9 cellular contexts compared by ENCODE assay signal in genomic region chr2:54634012-54634411, GRCh38.
DNase-seq lines count a peak whose midpoint lies in the region; ATAC-seq and TF ChIP-seq lines count a peak whose summit lies in the region.
"Had no signal": no experiment of that assay in that cellular context is flagged by ENCODE, and none has a peak within 500 bp of the region (broad histone marks: within the 10 kb centered on the region; RNA-seq: fewer than 3 reads in every experiment).

No MANE protein-coding gene starts in this region.

- DNase-seq in heart right ventricle (no peak), Right ventricle myocardium superior (no peak), astrocyte of the spinal cord (ENCODE audit: low read depth, low spot score) (peak; percentile 27), upper lobe of left lung (no peak), NCI-H226 (no peak)
- DNase-seq: NCI-H69 had no signal

- no peak for TF ChIP-seq EP300 in upper lobe of left lung (IDR thresholded peaks at IDR 0.05)

- peak overlapping the region; percentile 62 to 95 (median 88) for H3K27ac ChIP-seq in heart right ventricle
- peak overlapping the region; percentile 70 for H3K27ac ChIP-seq in muscle layer of duodenum (ENCODE audit: low read length)
- peak overlapping the region; percentile 56 to 90 (median 83) for H3K27ac ChIP-seq in upper lobe of left lung

- no peaks in the 10 kb centered on the region for H3K9me3 ChIP-seq in heart right ventricle
- no peaks in the 10 kb centered on the region for H3K9me3 ChIP-seq in muscle layer of duodenum (ENCODE audit: control insufficient read depth in 1 of 2, low read length in 2 of 2)
- H3K9me3 ChIP-seq in upper lobe of left lung: no peaks in the 10 kb centered on the region

- in situ Hi-C loops in astrocyte of the spinal cord (cut with HindIII; ENCODE audit: low sequenced_read_pairs): no loop called here

- WGBS in heart right ventricle, 2 donors: 23 to 29% methylated on average over 3 of the region's 3 CpGs
- WGBS in upper lobe of left lung, 2 donors: 53 to 61% methylated on average over 3 of the region's 3 CpGs

- no peak for ATAC-seq in heart right ventricle
- no peak for ATAC-seq in Right ventricle myocardium superior (ENCODE audit: poor library complexity)
- no peak for ATAC-seq in upper lobe of left lung (ENCODE audit: low FRiP score in 2 of 2)
- ATAC-seq in GM19395 (IDR thresholded peaks at IDR 0.05; ENCODE audit: unreplicated experiment): no peak
- ATAC-seq in HG02798 (IDR thresholded peaks at IDR 0.05; ENCODE audit: poor library complexity, unreplicated experiment): no peak

- H3K36me3 ChIP-seq in heart right ventricle (peaks cover 6 to 97% (median 62%) of the 10 kb centered on the region in 9 donors), muscle layer of duodenum (ENCODE audit: control insufficient read depth in 1 of 2, insufficient read depth in 2 of 2, low read length in 2 of 2) (peaks cover 49 to 59% of the 10 kb centered on the region in 2 donors), upper lobe of left lung (peaks cover 33 to 94% (median 61%) of the 10 kb centered on the region in 4 donors)

- no peaks in the 10 kb centered on the region for H3K27me3 ChIP-seq in heart right ventricle
- H3K27me3 ChIP-seq in muscle layer of duodenum (ENCODE audit: low read depth, low read length): no peaks in the 10 kb centered on the region
- H3K27me3 ChIP-seq in upper lobe of left lung: no peaks in the 10 kb centered on the region

- no peak for TF ChIP-seq POLR2A in upper lobe of left lung (IDR thresholded peaks at IDR 0.05)

- H3K4me1 ChIP-seq in heart right ventricle: peaks cover 64 to 100% (median 97%) of the 10 kb centered on the region in 9 donors
- peaks cover 9 to 50% of the 10 kb centered on the region in 2 donors for H3K4me1 ChIP-seq in muscle layer of duodenum (ENCODE audit: control insufficient read depth in 1 of 2, insufficient read depth in 2 of 2, low read length in 2 of 2)
- peaks cover 40 to 85% (median 60%) of the 10 kb centered on the region in 4 donors for H3K4me1 ChIP-seq in upper lobe of left lung

- intact Hi-C loops in heart right ventricle (cut with DNase I) (loop anchor here in 7 of 10 donors (5.0 to 10.0 kb wide), 8 partner anchors 59 to 429 kb away; no protein-coding TSS in a partner anchor), Right ventricle myocardium superior (cut with DNase I) (loop anchor here (10.0 kb wide), 2 partner anchors 109 to 179 kb away; partner anchors contain the start of gene SPTBN1)

- H3K4me3 ChIP-seq in heart right ventricle: no peak overlapping the region
- H3K4me3 ChIP-seq in astrocyte of the spinal cord (ENCODE audit: low read depth, low read length): no peak overlapping the region
- H3K4me3 ChIP-seq in muscle layer of duodenum (ENCODE audit: low read depth in 1 of 2, low read length in 2 of 2): no peak overlapping the region
- no peak overlapping the region for H3K4me3 ChIP-seq in upper lobe of left lung

- TF ChIP-seq CTCF in heart right ventricle (IDR thresholded peaks at IDR 0.05) (no peak), astrocyte of the spinal cord (IDR thresholded peaks at IDR 0.05; ENCODE audit: low read depth, low read length) (no peak), upper lobe of left lung (IDR thresholded peaks at IDR 0.05) (no peak)
